ENCODE assay signal across 8 cellular contexts in the genomic region with DNA sequence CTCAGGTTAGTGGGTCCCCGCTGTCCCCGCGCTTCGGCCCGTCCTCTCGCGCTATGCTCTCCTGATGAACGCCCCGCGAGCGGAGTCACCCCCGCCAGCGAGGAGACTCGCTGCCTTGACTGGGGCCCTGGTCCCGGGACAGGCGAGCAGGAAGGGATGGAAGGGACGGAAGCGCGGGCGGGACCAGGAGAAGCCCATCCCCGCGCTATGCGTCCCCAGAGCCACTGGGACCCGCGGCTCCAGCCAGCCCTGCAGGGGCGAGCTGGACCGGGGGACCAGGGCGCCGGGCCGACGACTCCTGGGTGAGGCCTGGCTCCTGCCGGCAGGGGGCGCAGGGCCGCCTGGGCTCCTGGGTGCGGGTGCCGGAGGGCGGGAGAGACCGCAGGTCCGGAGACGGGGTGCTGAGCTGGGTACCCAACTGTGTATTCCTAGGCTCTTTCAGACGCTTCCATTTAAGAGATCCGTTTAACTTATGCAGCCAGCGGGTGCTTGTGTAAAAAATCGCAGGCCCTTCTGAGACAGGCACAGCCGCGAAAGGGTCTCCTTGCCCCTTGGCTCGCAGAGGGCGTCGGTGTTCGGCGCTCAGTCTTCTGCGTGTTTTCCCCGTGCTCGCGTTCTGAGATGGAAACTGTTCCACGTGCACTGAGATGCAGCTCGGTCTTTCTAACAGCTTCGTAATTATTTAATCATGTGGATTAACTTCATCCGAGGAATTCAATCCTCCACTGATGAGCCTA. TPM values are rescaled to one million over a fixed set of nuclear protein-coding genes. Genes with fewer than 3 reads are reported as not detected.
DNase-seq lines count a peak whose midpoint lies in the region; ATAC-seq and TF ChIP-seq lines count a peak whose summit lies in the region.

No MANE protein-coding gene starts in this region.

- peak overlapping the region; percentile 97 for H4K8ac ChIP-seq in trophoblast cell (ENCODE audit: low read depth, low read length)

- peak overlapping the region; percentile 87 for H4K12ac ChIP-seq in trophoblast cell (ENCODE audit: low read depth, low read length)

- H3K18ac ChIP-seq in trophoblast cell (ENCODE audit: low read length), result peak overlapping the region; percentile 75

- peak overlapping the region; percentile 20 for H2BK120ac ChIP-seq in trophoblast cell (ENCODE audit: insufficient read depth, low read length, poor library complexity)

- H3K9me3 ChIP-seq in adipocyte (ENCODE audit: control insufficient read depth, low read length), result no peaks in the 10 kb centered on the region
- H3K9me3 ChIP-seq in heart right ventricle, result no peaks in the 10 kb centered on the region
- peaks cover 5% of the 10 kb centered on the region for H3K9me3 ChIP-seq in trophoblast cell (ENCODE audit: insufficient read depth, low read depth, low read length)
- no peaks in the 10 kb centered on the region for H3K9me3 ChIP-seq in tibial artery

- peaks cover 31% of the 10 kb centered on the region for H3K4me1 ChIP-seq in adipocyte (ENCODE audit: control insufficient read depth, insufficient read depth, low read length)
- H3K4me1 ChIP-seq in heart right ventricle, result peaks cover 3 to 50% (median 39%) of the 10 kb centered on the region in 9 donors
- H3K4me1 ChIP-seq in trophoblast cell (ENCODE audit: control insufficient read depth in 1 of 2, insufficient read depth in 2 of 2, low read length in 2 of 2), result peaks cover 8 to 11% of the 10 kb centered on the region in 2 experiments
- peaks cover 3 to 32% (median 30%) of the 10 kb centered on the region in 4 donors for H3K4me1 ChIP-seq in tibial artery

- peak overlapping the region; percentile 43 for H4K91ac ChIP-seq in trophoblast cell (ENCODE audit: low read depth, low read length)

- H3K27me3 ChIP-seq in adipocyte (replicated peaks; ENCODE audit: control insufficient read depth, insufficient read depth, low read length) (no peaks in the 10 kb centered on the region), heart right ventricle (no peaks in the 10 kb centered on the region), trophoblast cell (ENCODE audit: insufficient read depth, low read length) (no peaks in the 10 kb centered on the region), tibial artery (no peaks in the 10 kb centered on the region)

- peak overlapping the region; percentile 85 for H3K4me3 ChIP-seq in adipocyte (ENCODE audit: low read length)
- H3K4me3 ChIP-seq in heart right ventricle, result peak overlapping the region; percentile 62 to 97 (median 77)
- peak overlapping the region; percentile 75 for H3K4me3 ChIP-seq in trophoblast cell (ENCODE audit: low read depth, low read length)
- H3K4me3 ChIP-seq in tibial artery, result peak overlapping the region; percentile 76 to 78

- H3K9ac ChIP-seq in adipocyte (ENCODE audit: low read length) (peak overlapping the region; percentile 71), trophoblast cell (ENCODE audit: low read length) (peak overlapping the region; percentile 70)

- H3K27ac ChIP-seq in heart right ventricle (peak overlapping the region; percentile 5 to 90 (median 83)), trophoblast cell (ENCODE audit: low read depth, low read length) (no peak overlapping the region), tibial artery (peak overlapping the region; percentile 66 to 85)

- ATAC-seq in GM21360 (IDR thresholded peaks at IDR 0.05; ENCODE audit: unreplicated experiment) (peak; percentile 91), heart right ventricle (peak; percentile 90 to 94 (median 91))

- H3K36me3 ChIP-seq in adipocyte (ENCODE audit: control insufficient read depth, insufficient read depth, low read length, severe bottlenecking), result no peaks in the 10 kb centered on the region
- peaks cover 0 to 6% (median 0%) of the 10 kb centered on the region in 9 donors for H3K36me3 ChIP-seq in heart right ventricle
- H3K36me3 ChIP-seq in trophoblast cell (ENCODE audit: control insufficient read depth in 1 of 2, insufficient read depth in 2 of 2, low read length in 2 of 2), result no peaks in the 10 kb centered on the region
- no peaks in the 10 kb centered on the region for H3K36me3 ChIP-seq in tibial artery

- peaks cover 3% of the 10 kb centered on the region for H3K79me2 ChIP-seq in trophoblast cell (ENCODE audit: control insufficient read depth, insufficient read depth, low read length, poor library complexity)

- H2BK12ac ChIP-seq in trophoblast cell (ENCODE audit: low read length), result peak overlapping the region; percentile 61

- no peak overlapping the region for H2AK5ac ChIP-seq in trophoblast cell (ENCODE audit: low read length)

- no peak overlapping the region for H3K23ac ChIP-seq in trophoblast cell (ENCODE audit: low read length)

- peaks cover 5% of the 10 kb centered on the region for H3K79me1 ChIP-seq in trophoblast cell (ENCODE audit: low read length)

- peak overlapping the region; percentile 68 for H3K14ac ChIP-seq in trophoblast cell (ENCODE audit: low read length)

- 1 to 2% methylated on average over 59 of the region's 59 CpGs for WGBS in heart right ventricle, 2 donors
- WGBS in trophoblast cell (ENCODE audit: extremely low coverage, insufficient coverage, insufficient read length), result no CpG with 5 or more reads among the region's 59 CpGs

- intact Hi-C loops in heart right ventricle (cut with DNase I), result loop anchor here in 1 of 10 donors (10.0 kb wide), 1 partner anchor 149 kb away; no protein-coding TSS in a partner anchor
- intact Hi-C loops in tibial artery (cut with DNase I; ENCODE audit: low total_unique reads), result no loop called here

- H2BK5ac ChIP-seq in trophoblast cell (ENCODE audit: low read depth, low read length, poor library complexity), result no peak overlapping the region

- peak; percentile 91 to 99 (median 97) for TF ChIP-seq CTCF in heart right ventricle (IDR thresholded peaks at IDR 0.05)
- peak; percentile 89 to 97 for TF ChIP-seq CTCF in tibial artery (IDR thresholded peaks at IDR 0.05)

- DNase-seq in COR-L47 (lab: John Stamatoyannopoulos, UW) (peak; percentile 22), HT1080 (ENCODE audit: low read depth) (peak; percentile 58), SW480 (ENCODE audit: low spot score) (peak; percentile 73), adipocyte (ENCODE audit: low read depth) (peak; percentile 95), heart right ventricle (peak; percentile 80 to 86), trophoblast cell (peak; percentile 60 to 76), tibial artery (peak; percentile 68 to 84)

- peak overlapping the region; percentile 96 for H3K4me2 ChIP-seq in trophoblast cell (ENCODE audit: low read length)

- H2AFZ ChIP-seq in trophoblast cell (ENCODE audit: insufficient read depth, low read length, poor library complexity), result peak overlapping the region; percentile 99

- peak overlapping the region; percentile 75 for H3K4ac ChIP-seq in trophoblast cell (ENCODE audit: low read depth, low read length)

RNA-seq across cellular contexts. Expression of a gene that starts 0.6 kb away (rescaled TPM):
- total RNA-seq in HT1080 (2014; rRNA removed; shearing (Covaris generic)), result 0.35 and 0.47 TPM in 2 replicates
- 0.15 and 0.42 TPM in 2 replicates for polyA plus RNA-seq in HT1080 (2015; cell fraction: cytosol; rRNA removed)
- polyA plus RNA-seq in HT1080 (2015; cell fraction: nucleus; rRNA removed), result 3.1 and 5.7 TPM in 2 replicates
- 1 to 10 TPM in 4 of 10 donors, under 1 TPM in 6; 0.45 to 2.5 (median 0.93) TPM for total RNA-seq in heart right ventricle
- polyA plus RNA-seq in heart right ventricle, result 1 to 10 TPM in 1 of 2 donors, under 1 TPM in 1; 0.75 to 7.5 TPM
- 0.67 and 0.78 TPM in 2 replicates for polyA plus RNA-seq in trophoblast cell (2013)

RNA-seq across cellular contexts. Expression of a gene that starts 6.1 kb away (rescaled TPM):
- total RNA-seq in HT1080 (2014; rRNA removed; shearing (Covaris generic)), result 2.5 and 3.9 TPM in 2 replicates
- 2.6 and 3.5 TPM in 2 replicates for polyA plus RNA-seq in HT1080 (2015; cell fraction: cytosol; rRNA removed)
- 4.5 and 4.6 TPM in 2 replicates for polyA plus RNA-seq in HT1080 (2015; cell fraction: nucleus; rRNA removed)
- total RNA-seq in heart right ventricle, result 10 to 100 TPM in 6 of 10 donors, 1 to 10 TPM in 4; 7.6 to 14.3 (median 10.1) TPM
- 1 to 10 TPM; 4.0 to 6.1 TPM for polyA plus RNA-seq in heart right ventricle
- 3.3 and 3.8 TPM in 2 replicates for polyA plus RNA-seq in trophoblast cell (2013)

RNA-seq across cellular contexts. Expression of a gene that starts 6.2 kb away (rescaled TPM):
- total RNA-seq in HT1080 (2014; rRNA removed; shearing (Covaris generic)), result 4.5 and 11.9 TPM in 2 replicates
- polyA plus RNA-seq in HT1080 (2015; cell fraction: cytosol; rRNA removed), result 7.4 and 8.9 TPM in 2 replicates
- polyA plus RNA-seq in HT1080 (2015; cell fraction: nucleus; rRNA removed), result 6.6 and 6.7 TPM in 2 replicates
- 10 to 100 TPM; 16.6 to 38.3 (median 28.0) TPM for total RNA-seq in heart right ventricle
- 1 to 10 TPM; 2.4 to 8.3 TPM for polyA plus RNA-seq in heart right ventricle
- polyA plus RNA-seq in trophoblast cell (2013), result 8.5 and 8.9 TPM in 2 replicates

RNA-seq across cellular contexts. Expression of a gene that starts 24.2 kb away (rescaled TPM):
- 0.64 TPM in 1 of 2 replicates, not detected in the other for total RNA-seq in HT1080 (2014; rRNA removed; shearing (Covaris generic))
- not detected in 2 replicates for polyA plus RNA-seq in HT1080 (2015; cell fraction: cytosol; rRNA removed)
- 0.14 TPM in 1 of 2 replicates, not detected in the other for polyA plus RNA-seq in HT1080 (2015; cell fraction: nucleus; rRNA removed)
- total RNA-seq in heart right ventricle, result 1 to 10 TPM in 3 of 10 donors, under 1 TPM in 7; 0.34 to 2.0 (median 0.89) TPM
- polyA plus RNA-seq in heart right ventricle, result 1 to 10 TPM in 1 of 2 donors, under 1 TPM in 1; 0.45 to 2.4 TPM
- 0.23 and 0.29 TPM in 2 replicates for polyA plus RNA-seq in trophoblast cell (2013)

Comparison
In these comparisons a context has a peak if more than half of its experiments do, and no peak if none do; other contexts are left out.
1. DNase-seq: peak in every context shown above with its lines; median percentile 95 in adipocyte; 83 in heart right ventricle; 76 in tibial artery; 73 in SW480; 68 in trophoblast cell; 58 in HT1080; 22 in COR-L47.